18 cellular contexts compared by ENCODE assay signal in the genomic region with DNA sequence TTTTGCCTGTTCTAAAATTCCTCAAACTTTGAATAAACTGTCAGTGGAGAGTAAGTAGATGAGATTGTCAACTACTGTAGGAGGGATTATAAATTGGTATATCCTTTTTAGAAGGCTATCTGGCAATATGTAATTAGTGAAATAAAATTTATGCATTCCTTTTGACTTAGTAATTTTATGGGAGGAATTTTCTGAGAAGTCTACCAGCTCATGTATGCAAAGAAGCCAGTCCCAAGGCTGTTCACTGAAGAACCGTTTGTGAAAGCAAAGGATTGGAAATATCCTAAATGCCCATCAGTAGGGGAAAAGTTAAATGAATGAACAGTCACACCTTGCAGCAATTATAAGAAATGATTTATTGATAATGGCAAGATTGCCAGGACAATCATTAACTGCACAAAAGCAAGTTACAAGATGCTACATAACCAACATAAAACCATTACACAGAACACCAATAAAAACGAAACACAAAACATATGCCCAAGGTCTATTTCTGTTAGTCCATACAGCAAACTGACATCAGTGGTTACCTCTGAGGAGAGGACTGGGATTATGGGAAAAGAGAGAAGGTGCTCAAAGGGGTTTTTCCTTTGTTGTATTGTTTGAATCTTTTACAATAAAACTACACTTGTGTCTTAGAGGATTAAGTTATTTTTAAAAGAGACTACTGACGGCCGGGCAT. TPM values are rescaled to one million over a fixed set of nuclear protein-coding genes. Genes with fewer than 3 reads are reported as not detected.
DNase-seq lines count a peak whose midpoint lies in the region; ATAC-seq, FAIRE-seq and TF ChIP-seq lines count a peak whose summit lies in the region.
"Had no signal": no experiment of that assay in that cellular context is flagged by ENCODE, and none has a peak within 500 bp of the region (broad histone marks: within the 10 kb centered on the region; RNA-seq: fewer than 3 reads in every experiment).

No MANE protein-coding gene starts in this region.

- H3K4me3 ChIP-seq in AG10803 (ENCODE audit: low read length): no peak overlapping the region
- H3K4me3 ChIP-seq in esophagus muscularis mucosa: no peak overlapping the region
- no peak overlapping the region for H3K4me3 ChIP-seq in BE2C (ENCODE audit: low read depth, low read length)
- H3K4me3 ChIP-seq in pancreas: no peak overlapping the region

- peak overlapping the region; percentile 89 for H3K27ac Mint-ChIP-seq in osteocyte (ENCODE audit: unreplicated experiment)
- H3K27ac Mint-ChIP-seq: WTC11 had no signal

- H3K27ac ChIP-seq in esophagus muscularis mucosa (replicated peaks in 1 of 4): peak overlapping the region; percentile 94 to 100 (median 100)
- no peak overlapping the region for H3K27ac ChIP-seq in pancreas
- H3K27ac ChIP-seq: HL-60 had no signal

- no peak overlapping the region for H3K4me3 Mint-ChIP-seq in osteocyte (ENCODE audit: unreplicated experiment)
- H3K4me3 Mint-ChIP-seq: WTC11 had no signal

- no peak for ATAC-seq in pancreas
- ATAC-seq: WTC11 had no signal

- H3K36me3 ChIP-seq in esophagus muscularis mucosa: no peaks in the 10 kb centered on the region
- H3K36me3 ChIP-seq in BE2C: no peaks in the 10 kb centered on the region
- no peaks in the 10 kb centered on the region for H3K36me3 ChIP-seq in pancreas

- no peak for FAIRE-seq in pancreas (lab: Jason Lieb, UNC)

- DNase-seq in AG10803 (ENCODE audit: low read depth) (peak; percentile 65), RPMI7951 (ENCODE audit: low read depth) (peak; percentile 57), esophagus muscularis mucosa (ENCODE audit: extremely low spot score) (no peak), osteocyte (ENCODE audit: extremely low spot score, unreplicated experiment) (no peak), BE2C (no peak), hippocampal formation (lab: John Stamatoyannopoulos, UW) (no peak), NCI-H82 (lab: John Stamatoyannopoulos, UW) (no peak), pancreas (no peak)
- DNase-seq: activated effector memory CD4-positive, alpha-beta T cell treated with Interleukin-2 at 50 U/mL for 16 hours; COR-L47; KG1; NCI-H1436; NCI-H510A; nucleus accumbens had no signal

- H3K9me3 Mint-ChIP-seq in osteocyte (ENCODE audit: unreplicated experiment): peaks cover 1% of the 10 kb centered on the region

- H3K27me3 ChIP-seq in esophagus muscularis mucosa (no peaks in the 10 kb centered on the region), BE2C (no peaks in the 10 kb centered on the region), pancreas (no peaks in the 10 kb centered on the region)

- H3K36me3 Mint-ChIP-seq in osteocyte (ENCODE audit: unreplicated experiment): peaks cover 1% of the 10 kb centered on the region

- H3K4me1 Mint-ChIP-seq in osteocyte (ENCODE audit: unreplicated experiment): peaks cover 69% of the 10 kb centered on the region

- TF ChIP-seq CTCF in AG10803 (conservative IDR thresholded peaks at IDR 0.05; ENCODE audit: low read length) (no peak), esophagus muscularis mucosa (IDR thresholded peaks at IDR 0.05) (no peak), osteocyte (IDR thresholded peaks at IDR 0.05) (no peak), BE2C (IDR thresholded peaks at IDR 0.05; ENCODE audit: low read depth, low read length) (no peak), pancreas (IDR thresholded peaks at IDR 0.05) (no peak)

- TF ChIP-seq POLR2A in esophagus muscularis mucosa (IDR thresholded peaks at IDR 0.05; ENCODE audit: low read depth): no peak

- H3K9me3 ChIP-seq in esophagus muscularis mucosa (no peaks in the 10 kb centered on the region), BE2C (no peaks in the 10 kb centered on the region), pancreas (no peaks in the 10 kb centered on the region)

- no peaks in the 10 kb centered on the region for H3K27me3 Mint-ChIP-seq in osteocyte (ENCODE audit: unreplicated experiment)

- intact Hi-C loops in esophagus muscularis mucosa (cut with DNase I) (no loop called here), pancreas (cut with DNase I) (no loop called here)

- 69% methylated on average over 4 of the region's 4 CpGs for WGBS in esophagus muscularis mucosa
- WGBS in pancreas, 2 donors: 52 to 72% methylated on average over 4 of the region's 4 CpGs

- peaks cover 35 to 83% (median 82%) of the 10 kb centered on the region in 4 donors for H3K4me1 ChIP-seq in esophagus muscularis mucosa
- H3K4me1 ChIP-seq in BE2C: no peaks in the 10 kb centered on the region
- peaks cover 0 to 8% (median 6%) of the 10 kb centered on the region in 3 donors for H3K4me1 ChIP-seq in pancreas

- TF ChIP-seq EP300 in esophagus muscularis mucosa (IDR thresholded peaks at IDR 0.05): no peak

RNA-seq across cellular contexts. Expression of a gene that starts 4.6 kb away (rescaled TPM):
- total RNA-seq in RPMI7951 (2014; rRNA removed; shearing (Covaris generic)): 541 and 689 TPM in 2 replicates
- total RNA-seq in esophagus muscularis mucosa (1,000 to 10,000 TPM; 2,370 to 3,630 (median 3,339) TPM), osteocyte (676 and 684 TPM in 2 replicates), pancreas (100 to 1,000 TPM; 172 to 192 (median 182) TPM)
- polyA plus RNA-seq in BE2C (2012; ENCODE audit: insufficient read depth, insufficient read length, low read depth): 211 TPM
- polyA plus RNA-seq in pancreas: 100 to 1,000 TPM; 138 to 242 TPM

RNA-seq across cellular contexts. Expression of a gene that starts 34.1 kb away (rescaled TPM):
- total RNA-seq in RPMI7951 (2014; rRNA removed; shearing (Covaris generic)): 3.0 and 5.0 TPM in 2 replicates
- 1 to 10 TPM; 2.7 to 7.3 (median 6.4) TPM for total RNA-seq in esophagus muscularis mucosa
- 12.6 and 13.8 TPM in 2 replicates for total RNA-seq in osteocyte
- 0.59 TPM for polyA plus RNA-seq in BE2C (2012; ENCODE audit: insufficient read depth, insufficient read length, low read depth)
- 1 to 10 TPM in 4 of 6 donors, under 1 TPM in 2; 0.81 to 1.8 (median 1.4) TPM for total RNA-seq in pancreas
- 1 to 10 TPM; 1.0 to 2.0 TPM for polyA plus RNA-seq in pancreas
- total RNA-seq: mesenteric fat pad, OCI-LY7 had no signal

Comparison
In these comparisons a context has a peak if more than half of its experiments do, and no peak if none do; other contexts are left out.
1. DNase-seq: peak in AG10803 (single experiment) and RPMI7951 (single experiment); none in esophagus muscularis mucosa (single experiment), osteocyte (single experiment), BE2C (single experiment), hippocampal formation (0 of 2), NCI-H82 (single experiment) and pancreas (0 of 6).
2. H3K27ac ChIP-seq: peak in esophagus muscularis mucosa (4 of 4); none in pancreas (0 of 4).